In the genomic region with DNA sequence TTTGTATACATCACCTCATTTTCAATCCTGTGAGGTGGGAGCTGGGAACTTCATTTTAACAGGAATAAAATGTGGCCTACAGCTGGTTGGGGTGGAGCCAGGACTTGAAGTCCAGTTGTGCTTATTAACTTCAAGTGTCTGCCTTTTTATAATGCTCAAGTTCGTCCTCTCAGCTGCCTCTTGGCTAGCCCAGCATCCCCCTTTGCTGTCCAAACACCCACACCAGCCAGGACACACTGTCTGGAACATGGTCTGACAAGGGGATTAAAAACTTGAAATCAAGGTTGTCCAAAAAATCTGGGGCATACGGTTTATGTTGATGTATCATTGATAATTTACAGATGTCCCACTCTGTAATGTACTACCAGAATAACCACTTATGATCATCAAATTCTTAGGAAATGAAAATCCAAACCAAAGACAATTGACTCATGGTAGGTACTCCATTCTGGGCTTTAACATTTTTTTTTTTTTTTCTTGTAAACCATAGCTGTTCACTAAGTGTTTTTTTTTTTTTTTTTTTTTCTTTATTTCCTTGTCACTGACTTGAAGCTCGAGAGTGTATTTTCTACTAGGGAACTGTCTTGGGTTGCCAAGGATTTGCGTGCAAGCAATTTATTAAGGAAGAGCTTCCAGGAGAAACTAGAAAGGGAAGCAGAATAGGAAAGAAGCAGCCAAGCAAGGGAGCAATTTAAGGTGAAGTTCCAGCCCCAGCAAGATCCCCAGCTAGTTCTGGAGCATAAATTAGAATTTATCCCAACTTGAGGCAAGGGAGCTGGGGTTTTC, we compare ENCODE assay signal across 8 cellular contexts.
DNase-seq lines count a peak whose midpoint lies in the region; ATAC-seq and TF ChIP-seq lines count a peak whose summit lies in the region.

No MANE protein-coding gene starts in this region.

- TF ChIP-seq RAD21 in liver (IDR thresholded peaks at IDR 0.05), result no peak

- POLR2A ChIA-PET in CD8-positive, alpha-beta T cell (lab: Charles Lee), result interaction anchor here (1.2 to 4.7 kb wide), 4 partner anchors 16 to 83 kb away, joined by 3 to 23 read pairs (median 8); no protein-coding TSS in a partner anchor

- no peaks in the 10 kb centered on the region for H3K36me3 ChIP-seq in CD8-positive, alpha-beta T cell (ENCODE audit: insufficient read depth, low read length)
- H3K36me3 ChIP-seq in liver (ENCODE audit: control insufficient read depth in 4 of 4, insufficient read depth in 3 of 4, low read depth in 1 of 4, low read length in 3 of 4), result no peaks in the 10 kb centered on the region
- H3K36me3 ChIP-seq in thymus (ENCODE audit: control insufficient read depth, insufficient read depth), result no peaks in the 10 kb centered on the region

- H3K4me3 ChIP-seq in CD8-positive, alpha-beta T cell (ENCODE audit: low read depth, low read length), result peak overlapping the region; percentile 67
- H3K4me3 ChIP-seq in liver (ENCODE audit: low read depth in 1 of 3, low read length in 3 of 3) (no peak overlapping the region), thymus (ENCODE audit: low read length) (peak overlapping the region; percentile 58)

- H3K27ac ChIP-seq in CD8-positive, alpha-beta T cell (ENCODE audit: low read depth, low read length), result peak overlapping the region; percentile 62
- H3K27ac ChIP-seq in liver (ENCODE audit: low read depth in 1 of 2, low read length in 2 of 2) (peak overlapping the region; percentile 9 to 43), thymus (ENCODE audit: low read depth) (peak overlapping the region; percentile 68)

- H3K4me3 Mint-ChIP-seq in CD8-positive, alpha-beta T cell, result peak overlapping the region; percentile 86

- H3K36me3 Mint-ChIP-seq in CD8-positive, alpha-beta T cell, result peaks cover 2% of the 10 kb centered on the region

- H3K27ac Mint-ChIP-seq in CD8-positive, alpha-beta T cell, result peak overlapping the region; percentile 88

- intact Hi-C loops in CD8-positive, alpha-beta T cell (cut with DNase I, micrococcal nuclease), result loop anchor here in 1 of 2 experiments (5.0 to 10.0 kb wide), 3 partner anchors 65 to 1052 kb away; partner anchors contain the start of gene FOXN3

- no peaks in the 10 kb centered on the region for H3K9me3 ChIP-seq in CD8-positive, alpha-beta T cell (ENCODE audit: low read length)
- H3K9me3 ChIP-seq in liver (ENCODE audit: control insufficient read depth in 4 of 4, low read length in 3 of 4), result no peaks in the 10 kb centered on the region
- H3K9me3 ChIP-seq in thymus (ENCODE audit: control insufficient read depth), result no peaks in the 10 kb centered on the region

- CTCF ChIA-PET in CD8-positive, alpha-beta T cell (lab: Charles Lee), result interaction anchor here (0.8 to 3.0 kb wide), 4 partner anchors 18 to 283 kb away, joined by 3 to 16 read pairs (median 5); no protein-coding TSS in a partner anchor

- H3K27me3 Mint-ChIP-seq in CD8-positive, alpha-beta T cell (ENCODE audit: low read depth), result no peaks in the 10 kb centered on the region

- WGBS in liver, result 74% methylated on average over 4 of the region's 4 CpGs
- 92% methylated on average over 4 of the region's 4 CpGs for WGBS in thymus

- H3K27me3 ChIP-seq in CD8-positive, alpha-beta T cell (ENCODE audit: insufficient read depth, low read length), result no peaks in the 10 kb centered on the region
- H3K27me3 ChIP-seq in liver (ENCODE audit: control insufficient read depth in 4 of 4, insufficient read depth in 4 of 4, low read length in 3 of 4) (no peaks in the 10 kb centered on the region), thymus (ENCODE audit: control insufficient read depth, insufficient read depth) (no peaks in the 10 kb centered on the region)

- peaks cover 4% of the 10 kb centered on the region for H3K9me3 Mint-ChIP-seq in CD8-positive, alpha-beta T cell

- DNase-seq in CD8-positive, alpha-beta T cell, result no peak
- DNase-seq in NCI-H1417 (lab: John Stamatoyannopoulos, UW) (peak in 2 of 3 experiments; percentile 47 to 90), brain pericyte (ENCODE audit: low read depth, low spot score) (peak; percentile 34), COR-L47 (lab: John Stamatoyannopoulos, UW) (no peak)
- no peak for DNase-seq in stimulated activated naive CD4-positive, alpha-beta T cell treated with Interleukin-2 at 50 U/mL for 16 hours (lab: John Stamatoyannopoulos, UW)

- peaks cover 53% of the 10 kb centered on the region for H3K4me1 Mint-ChIP-seq in CD8-positive, alpha-beta T cell (ENCODE audit: low read depth)

- ATAC-seq in CD8-positive, alpha-beta T cell, result no peak
- ATAC-seq in HG03565 (IDR thresholded peaks at IDR 0.05; ENCODE audit: unreplicated experiment), result no peak

- TF ChIP-seq CTCF in CD8-positive, alpha-beta T cell (IDR thresholded peaks at IDR 0.05), result no peak
- TF ChIP-seq CTCF in liver (IDR thresholded peaks at IDR 0.05; ENCODE audit: low read depth, low read length, missing input control), result no peak

- peaks cover 27% of the 10 kb centered on the region for H3K4me1 ChIP-seq in CD8-positive, alpha-beta T cell (ENCODE audit: insufficient read depth, low read length)
- H3K4me1 ChIP-seq in liver (ENCODE audit: control insufficient read depth in 4 of 4, insufficient read depth in 4 of 4, low read length in 3 of 4) (peaks cover 0 to 10% (median 6%) of the 10 kb centered on the region in 4 donors), thymus (ENCODE audit: control insufficient read depth, insufficient read depth, low read length) (peaks cover 12% of the 10 kb centered on the region)

- H3K9ac ChIP-seq in liver (ENCODE audit: low read depth in 1 of 2, low read length in 2 of 2), result no peak overlapping the region

TF ChIP-seq in liver, 16 proteins besides CTCF, POLR2A, EP300 and RAD21:
- TF ChIP-seq NR2F2 (IDR thresholded peaks at IDR 0.05) (no peak), GABPA (IDR thresholded peaks at IDR 0.05 in 1 of 2, conservative IDR thresholded peaks at IDR 0.05 in 1 of 2) (no peak), YY1 (IDR thresholded peaks at IDR 0.05) (peak; percentile 2), JUND (IDR thresholded peaks at IDR 0.05) (no peak)
- TF ChIP-seq, protein P1, sequence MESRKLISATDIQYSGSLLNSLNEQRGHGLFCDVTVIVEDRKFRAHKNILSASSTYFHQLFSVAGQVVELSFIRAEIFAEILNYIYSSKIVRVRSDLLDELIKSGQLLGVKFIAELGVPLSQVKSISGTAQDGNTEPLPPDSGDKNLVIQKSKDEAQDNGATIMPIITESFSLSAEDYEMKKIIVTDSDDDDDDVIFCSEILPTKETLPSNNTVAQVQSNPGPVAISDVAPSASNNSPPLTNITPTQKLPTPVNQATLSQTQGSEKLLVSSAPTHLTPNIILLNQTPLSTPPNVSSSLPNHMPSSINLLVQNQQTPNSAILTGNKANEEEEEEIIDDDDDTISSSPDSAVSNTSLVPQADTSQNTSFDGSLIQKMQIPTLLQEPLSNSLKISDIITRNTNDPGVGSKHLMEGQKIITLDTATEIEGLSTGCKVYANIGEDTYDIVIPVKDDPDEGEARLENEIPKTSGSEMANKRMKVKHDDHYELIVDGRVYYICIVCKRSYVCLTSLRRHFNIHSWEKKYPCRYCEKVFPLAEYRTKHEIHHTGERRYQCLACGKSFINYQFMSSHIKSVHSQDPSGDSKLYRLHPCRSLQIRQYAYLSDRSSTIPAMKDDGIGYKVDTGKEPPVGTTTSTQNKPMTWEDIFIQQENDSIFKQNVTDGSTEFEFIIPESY (IDR thresholded peaks at IDR 0.05), result no peak
- TF ChIP-seq, protein P2, sequence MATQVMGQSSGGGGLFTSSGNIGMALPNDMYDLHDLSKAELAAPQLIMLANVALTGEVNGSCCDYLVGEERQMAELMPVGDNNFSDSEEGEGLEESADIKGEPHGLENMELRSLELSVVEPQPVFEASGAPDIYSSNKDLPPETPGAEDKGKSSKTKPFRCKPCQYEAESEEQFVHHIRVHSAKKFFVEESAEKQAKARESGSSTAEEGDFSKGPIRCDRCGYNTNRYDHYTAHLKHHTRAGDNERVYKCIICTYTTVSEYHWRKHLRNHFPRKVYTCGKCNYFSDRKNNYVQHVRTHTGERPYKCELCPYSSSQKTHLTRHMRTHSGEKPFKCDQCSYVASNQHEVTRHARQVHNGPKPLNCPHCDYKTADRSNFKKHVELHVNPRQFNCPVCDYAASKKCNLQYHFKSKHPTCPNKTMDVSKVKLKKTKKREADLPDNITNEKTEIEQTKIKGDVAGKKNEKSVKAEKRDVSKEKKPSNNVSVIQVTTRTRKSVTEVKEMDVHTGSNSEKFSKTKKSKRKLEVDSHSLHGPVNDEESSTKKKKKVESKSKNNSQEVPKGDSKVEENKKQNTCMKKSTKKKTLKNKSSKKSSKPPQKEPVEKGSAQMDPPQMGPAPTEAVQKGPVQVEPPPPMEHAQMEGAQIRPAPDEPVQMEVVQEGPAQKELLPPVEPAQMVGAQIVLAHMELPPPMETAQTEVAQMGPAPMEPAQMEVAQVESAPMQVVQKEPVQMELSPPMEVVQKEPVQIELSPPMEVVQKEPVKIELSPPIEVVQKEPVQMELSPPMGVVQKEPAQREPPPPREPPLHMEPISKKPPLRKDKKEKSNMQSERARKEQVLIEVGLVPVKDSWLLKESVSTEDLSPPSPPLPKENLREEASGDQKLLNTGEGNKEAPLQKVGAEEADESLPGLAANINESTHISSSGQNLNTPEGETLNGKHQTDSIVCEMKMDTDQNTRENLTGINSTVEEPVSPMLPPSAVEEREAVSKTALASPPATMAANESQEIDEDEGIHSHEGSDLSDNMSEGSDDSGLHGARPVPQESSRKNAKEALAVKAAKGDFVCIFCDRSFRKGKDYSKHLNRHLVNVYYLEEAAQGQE (IDR thresholded peaks at IDR 0.05), result no peak

Comparison
In these comparisons a context has a peak if more than half of its experiments do, and no peak if none do; other contexts are left out.
1. DNase-seq: peak in NCI-H1417 (2 of 3) and brain pericyte (single experiment); none in CD8-positive, alpha-beta T cell (0 of 7), stimulated activated naive CD4-positive, alpha-beta T cell treated with Interleukin-2 at 50 U/mL for 16 hours (single experiment) and COR-L47 (single experiment).
2. H3K4me3 ChIP-seq: peak in CD8-positive, alpha-beta T cell (single experiment) and thymus (single experiment); none in liver (0 of 3).
3. Peak in every context shown above with its lines, with median percentiles within 50 percentile points of each other: H3K27ac ChIP-seq.